1 cellular context compared by ENCODE assay signal in the genomic region with DNA sequence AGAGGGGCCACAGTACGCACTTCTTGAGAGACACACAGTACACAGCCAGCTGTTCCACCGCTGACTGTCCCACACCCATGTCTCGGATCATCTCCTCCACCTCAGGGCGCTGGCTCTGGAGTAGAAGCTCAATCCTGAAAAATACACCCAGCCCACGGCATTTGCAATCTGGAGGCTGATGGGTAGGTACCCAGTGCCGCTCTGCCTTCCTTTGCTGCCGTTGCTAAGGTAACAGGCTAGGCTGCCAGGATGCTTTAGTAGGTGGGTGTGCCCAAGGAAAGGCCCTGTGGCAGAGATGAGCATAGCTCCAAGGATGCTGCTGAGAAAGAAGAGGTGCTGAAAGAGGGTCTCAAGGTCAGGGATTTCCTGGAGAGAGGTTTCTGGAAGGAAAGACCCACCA.
TF ChIP-seq lines count a peak whose summit lies in the region.

No MANE protein-coding gene starts in this region.

TF ChIP-seq in K562, 482 proteins besides CTCF, POLR2A, EP300 and RAD21:
- peak; percentile 22; the same call in 1 of the 2 replicates for TF ChIP-seq RFX1 (IDR thresholded peaks at IDR 0.05)
- TF ChIP-seq ZNF589 (CRISPR knock-in tag; IDR thresholded peaks at IDR 0.05; ENCODE audit: low read depth), result no peak
- no peak for TF ChIP-seq SLC30A9 (CRISPR knock-in tag; IDR thresholded peaks at IDR 0.05)
- TF ChIP-seq ZNF134 (CRISPR knock-in tag; conservative IDR thresholded peaks at IDR 0.05), result no peak
